ENCODE assay signal across 8 cellular contexts in the genomic region with DNA sequence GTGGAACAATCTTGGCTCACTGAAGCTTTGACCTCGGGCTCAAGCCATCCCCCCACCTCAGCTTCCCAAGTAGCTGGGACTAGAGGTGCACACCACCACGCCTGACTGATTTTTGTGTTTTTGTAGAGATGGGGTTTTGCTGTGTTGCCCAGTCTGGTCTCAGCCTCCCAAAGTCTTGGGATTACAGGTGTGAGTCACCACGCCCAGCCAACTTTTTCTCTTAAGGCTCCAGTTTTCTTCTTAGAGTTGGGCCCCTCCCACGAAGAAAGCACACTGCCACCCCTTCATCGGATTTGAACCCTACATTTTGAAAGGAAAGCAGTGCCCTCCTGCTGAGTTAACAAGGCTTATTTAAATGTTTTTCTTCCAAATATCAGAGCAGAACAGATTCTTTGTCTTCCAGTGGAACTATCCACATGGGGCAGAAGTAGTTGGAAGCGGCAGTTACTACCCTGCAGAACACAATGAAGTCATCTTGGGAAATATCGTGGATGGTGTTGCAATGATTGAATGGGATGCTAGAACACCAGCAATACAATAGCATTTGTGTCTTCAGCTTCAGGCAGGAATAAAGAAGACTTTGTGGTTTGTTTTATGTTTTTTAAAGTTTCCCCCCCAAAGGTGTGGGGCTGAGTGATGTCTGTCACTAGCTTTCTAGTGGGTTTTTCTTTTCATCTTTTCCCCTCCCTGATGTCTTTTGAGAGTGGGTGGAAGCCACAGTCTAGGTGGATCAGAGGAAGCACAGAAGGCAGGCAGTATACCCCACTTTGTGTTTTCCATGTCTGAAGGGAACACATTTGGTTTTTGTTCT. TPM values are rescaled to one million over a fixed set of nuclear protein-coding genes. Genes with fewer than 3 reads are reported as not detected.
DNase-seq lines count a peak whose midpoint lies in the region; ATAC-seq and TF ChIP-seq lines count a peak whose summit lies in the region.

No MANE protein-coding gene starts in this region.

- no peak for TF ChIP-seq CTCF in upper lobe of right lung (IDR thresholded peaks at IDR 0.05)

- peak; percentile 44 for DNase-seq in stimulated activated CD4-positive, alpha-beta T cell treated with anti-CD3 and anti-CD28 coated beads, Interleukin-1b, Interleukin-23, amount 100 ng/mL, for 48 hours
- no peak for DNase-seq in stimulated activated CD4-positive, alpha-beta T cell treated with anti-CD3 and anti-CD28 coated beads, Interleukin-12 subunit alpha, Interleukin-12 subunit beta, amount 100 ng/mL, for 4 hours
- DNase-seq in amniotic epithelial cell (ENCODE audit: low read depth) (peak; percentile 88), upper lobe of right lung (no peak), AG20443 (ENCODE audit: low spot score) (no peak)

- peak overlapping the region; percentile 86 for H3K27ac ChIP-seq in layer of hippocampus (ENCODE audit: low read depth, low read length)
- peak overlapping the region; percentile 90 for H3K27ac ChIP-seq in upper lobe of right lung

- H3K27me3 ChIP-seq in layer of hippocampus (ENCODE audit: control insufficient read depth, insufficient read depth, low read length) (no peaks in the 10 kb centered on the region), upper lobe of right lung (no peaks in the 10 kb centered on the region)

- peaks cover 14% of the 10 kb centered on the region for H3K36me3 ChIP-seq in upper lobe of right lung

- peaks cover 100% of the 10 kb centered on the region for H3K4me1 ChIP-seq in upper lobe of right lung

- H3K4me3 ChIP-seq in upper lobe of right lung: no peak overlapping the region

- no peak for ATAC-seq in upper lobe of right lung
- no peak for ATAC-seq in GM21526 (IDR thresholded peaks at IDR 0.05; ENCODE audit: low FRiP score, unreplicated experiment)
- ATAC-seq in HG03520 (IDR thresholded peaks at IDR 0.05; ENCODE audit: unreplicated experiment): no peak

- intact Hi-C loops in upper lobe of right lung (cut with DNase I): loop anchor here (10.0 kb wide), 1 partner anchor 48 kb away; no protein-coding TSS in a partner anchor

- H3K9me3 ChIP-seq in upper lobe of right lung: no peaks in the 10 kb centered on the region

RNA-seq across cellular contexts. Expression of a gene that starts 8.9 kb away (rescaled TPM):
- 565 TPM for total RNA-seq in upper lobe of right lung

RNA-seq across cellular contexts. Expression of a gene that starts 37.4 kb away (rescaled TPM):
- total RNA-seq in upper lobe of right lung: 215 TPM

RNA-seq across cellular contexts. Expression of a gene that starts 38.6 kb away (rescaled TPM):
- total RNA-seq in upper lobe of right lung: 12.1 TPM

Comparison
In these comparisons a context has a peak if more than half of its experiments do, and no peak if none do; other contexts are left out.
1. DNase-seq: peak in stimulated activated CD4-positive, alpha-beta T cell treated with anti-CD3 and anti-CD28 coated beads, Interleukin-1b, Interleukin-23, amount 100 ng/mL, for 48 hours (single experiment) and amniotic epithelial cell (single experiment); none in stimulated activated CD4-positive, alpha-beta T cell treated with anti-CD3 and anti-CD28 coated beads, Interleukin-12 subunit alpha, Interleukin-12 subunit beta, amount 100 ng/mL, for 4 hours (single experiment), upper lobe of right lung (single experiment) and AG20443 (single experiment).